Comparison of ENCODE assay signal across 8 cellular contexts in genomic region chr11:47426062-47426956, GRCh38. TPM values are rescaled to one million over a fixed set of nuclear protein-coding genes. Genes with fewer than 3 reads are reported as not detected.
DNase-seq lines count a peak whose midpoint lies in the region; ATAC-seq, FAIRE-seq and TF ChIP-seq lines count a peak whose summit lies in the region.

TSS of gene PSMC3 (minus strand) at chr11:47426439. CDS start at chr11:47426279, 160 bp downstream.

- H3K27me3 ChIP-seq in bronchial epithelial cell (ENCODE audit: control insufficient read depth, insufficient read depth, low read length) (no peaks in the 10 kb centered on the region), smooth muscle cell (ENCODE audit: low read depth) (no peaks in the 10 kb centered on the region)

- peak within 1 kb of the TSS; percentile 82 for H2AFZ ChIP-seq in smooth muscle cell (ENCODE audit: low read depth)

- peak; percentile 88 for ATAC-seq in GM18907 (IDR thresholded peaks at IDR 0.05; ENCODE audit: unreplicated experiment)
- peak; percentile 86 for ATAC-seq in HG03159 (IDR thresholded peaks at IDR 0.05; ENCODE audit: unreplicated experiment)

- peak within 1 kb of the TSS; percentile 96 for H3K9ac ChIP-seq in smooth muscle cell (ENCODE audit: low read depth)

- no peak for TF ChIP-seq CTCF in AG04449 (IDR thresholded peaks at IDR 0.05; ENCODE audit: insufficient read depth, low read length, missing control alignments)
- no peak for TF ChIP-seq CTCF in WI38 (IDR thresholded peaks at IDR 0.05; ENCODE audit: low read depth, low read length)
- no peak for TF ChIP-seq CTCF in bronchial epithelial cell (IDR thresholded peaks at IDR 0.05; ENCODE audit: insufficient read depth, low read length, severe bottlenecking)
- TF ChIP-seq CTCF in smooth muscle cell (IDR thresholded peaks at IDR 0.05; ENCODE audit: borderline replicate concordance, insufficient read depth, poor library complexity, severe bottlenecking): no peak

- peaks cover 16% of the 10 kb centered on the region for H3K79me2 ChIP-seq in smooth muscle cell (ENCODE audit: low read depth)

- H3K36me3 ChIP-seq in bronchial epithelial cell (ENCODE audit: control insufficient read depth, insufficient read depth, low read length) (peaks cover 18% of the 10 kb centered on the region), smooth muscle cell (ENCODE audit: low read depth) (no peaks in the 10 kb centered on the region)

- H3K4me1 ChIP-seq in smooth muscle cell (ENCODE audit: low read depth): peaks cover 6% of the 10 kb centered on the region

- H3K9me3 ChIP-seq in smooth muscle cell (replicated peaks; ENCODE audit: low read depth): no peaks in the 10 kb centered on the region

- no peaks in the 10 kb centered on the region for H3F3A ChIP-seq in smooth muscle cell (ENCODE audit: low read depth)

- peak; percentile 56 for DNase-seq in AG04449 (ENCODE audit: low read depth, low spot score)
- peak; percentile 96 for DNase-seq in NCI-H2227 treated with DMSO at 0.1 percent for 48 hours (lab: John Stamatoyannopoulos, UW)
- peak; percentile 82 for DNase-seq in bronchial epithelial cell (ENCODE audit: low read depth)
- peak; percentile 98 for DNase-seq in iPS-NIHi7 (ENCODE audit: extremely low spot score)
- peak; percentile 95 for DNase-seq in smooth muscle cell (lab: John Stamatoyannopoulos, UW; ENCODE audit: unreplicated experiment)

- H3K27ac ChIP-seq in smooth muscle cell (ENCODE audit: low read depth): peak within 1 kb of the TSS; percentile 85

- H3K4me3 ChIP-seq in AG04449 (ENCODE audit: low read depth, low read length) (peak within 1 kb of the TSS; percentile 98), WI38 (ENCODE audit: low read depth, low read length) (peak within 1 kb of the TSS; percentile 88), bronchial epithelial cell (ENCODE audit: low read depth, low read length) (peak within 1 kb of the TSS; percentile 85), smooth muscle cell (peak within 1 kb of the TSS; percentile 99)

- WGBS in smooth muscle cell (ENCODE audit: low lambda C conversion rate): 2% methylated on average over 59 of the region's 62 CpGs

- H4K20me1 ChIP-seq in smooth muscle cell (ENCODE audit: low read depth): no peaks in the 10 kb centered on the region

- FAIRE-seq in bronchial epithelial cell (lab: Jason Lieb, UNC): no peak

- H3K4me2 ChIP-seq in smooth muscle cell: peak within 1 kb of the TSS; percentile 100

- POLR2A ChIA-PET in AG04449 (lab: Yijun Ruan, JAX): interaction anchor here (0.7 to 3.7 kb wide), 5 partner anchors 9 to 152 kb away, joined by 3 to 38 read pairs (median 3); partner anchors contain the start of gene SLC39A13

- CTCF ChIA-PET in AG04449 (lab: Yijun Ruan, JAX): interaction anchor here (1.0 to 8.9 kb wide), 5 partner anchors 15 to 191 kb away, joined by 3 to 66 read pairs (median 6); partner anchors contain the start of gene SLC39A13

RNA-seq across cellular contexts. Expression of gene PSMC3, which starts in this region (rescaled TPM):
- 141 and 143 TPM in 2 replicates for total RNA-seq in bronchial epithelial cell
- 71.2 and 99.8 TPM in 2 replicates for total RNA-seq in smooth muscle cell
- 200 and 211 TPM in 2 replicates for polyA plus RNA-seq in smooth muscle cell

Comparison
In these comparisons a context has a peak if more than half of its experiments do, and no peak if none do; other contexts are left out.
1. Peak in every context shown above with its lines: DNase-seq, ATAC-seq, H3K4me3 ChIP-seq and H3K27ac ChIP-seq.